ENCODE assay signal across 8 cellular contexts in genomic region chr3:151156618-151157216, GRCh38. TPM values are rescaled to one million over a fixed set of nuclear protein-coding genes. Genes with fewer than 3 reads are reported as not detected.
DNase-seq lines count a peak whose midpoint lies in the region; ATAC-seq, FAIRE-seq and TF ChIP-seq lines count a peak whose summit lies in the region.

No MANE protein-coding gene starts in this region.

- H3K4me1 ChIP-seq in H1 (replicated peaks in 1 of 4; ENCODE audit: control insufficient read depth in 3 of 4, insufficient read depth in 4 of 4, low read length in 3 of 4): peaks cover 0 to 5% (median 3%) of the 10 kb centered on the region in 4 experiments; a peak in 4 of 7 replicates
- no peaks in the 10 kb centered on the region for H3K4me1 ChIP-seq in naive thymus-derived CD4-positive, alpha-beta T cell (ENCODE audit: control insufficient read depth in 2 of 2, insufficient read depth in 2 of 2, low read length in 2 of 2)

- no peak overlapping the region for H3K9ac ChIP-seq in H1 (replicated peaks in 1 of 4; ENCODE audit: extremely low read depth in 1 of 4, low read depth in 3 of 4, low read length in 3 of 4)

- no peak overlapping the region for H4K91ac ChIP-seq in H1 (replicated peaks; ENCODE audit: insufficient read length, low read length)

- H3K36me3 Mint-ChIP-seq in naive thymus-derived CD4-positive, alpha-beta T cell: no peaks in the 10 kb centered on the region

- no peak overlapping the region for H2AK5ac ChIP-seq in H1 (ENCODE audit: low read depth, low read length)

- H3K27me3 ChIP-seq in H1 (replicated peaks in 1 of 4; ENCODE audit: control insufficient read depth in 3 of 4, extremely low read depth in 1 of 4, insufficient read depth in 3 of 4, low read length in 3 of 4): no peaks in the 10 kb centered on the region
- H3K27me3 ChIP-seq in naive thymus-derived CD4-positive, alpha-beta T cell (ENCODE audit: control insufficient read depth in 2 of 2, insufficient read depth in 2 of 2, low read length in 2 of 2): no peaks in the 10 kb centered on the region

- TF ChIP-seq EP300 in H1 (IDR thresholded peaks at IDR 0.05; ENCODE audit: borderline replicate concordance in 1 of 2, low read depth in 2 of 2, low read length in 2 of 2): no peak

- TF ChIP-seq POLR2A in H1 (IDR thresholded peaks at IDR 0.05; ENCODE audit: control extremely low read depth in 1 of 2, low read depth in 2 of 2, low read length in 2 of 2): no peak

- intact Hi-C loops in naive thymus-derived CD4-positive, alpha-beta T cell (cut with micrococcal nuclease): loop anchor here (1.0 to 2.0 kb wide), 3 partner anchors 127 to 682 kb away; no protein-coding TSS in a partner anchor

- CTCF ChIA-PET in H1 (lab: Charles Lee; ENCODE audit: partially characterized antibody): interaction anchor here (0.6 to 2.1 kb wide), 26 partner anchors 8 to 525 kb away, joined by 3 to 20 read pairs (median 4); partner anchors contain the start of gene SIAH2
- CTCF ChIA-PET in naive thymus-derived CD4-positive, alpha-beta T cell (lab: Charles Lee): interaction anchor here (0.8 to 1.6 kb wide), 10 partner anchors 10 to 682 kb away, joined by 3 to 7 read pairs (median 3); no protein-coding TSS in a partner anchor

- POLR2A ChIA-PET in H1 (lab: Charles Lee; ENCODE audit: partially characterized antibody): no interaction called here
- POLR2A ChIA-PET in naive thymus-derived CD4-positive, alpha-beta T cell (lab: Charles Lee): no interaction called here

- no peak overlapping the region for H3K27ac Mint-ChIP-seq in naive thymus-derived CD4-positive, alpha-beta T cell

- peak; percentile 68 for TF ChIP-seq CTCF in LNCaP clone FGC (IDR thresholded peaks at IDR 0.05; ENCODE audit: control insufficient read depth, extremely low read depth, insufficient read depth)
- TF ChIP-seq CTCF in H1 (IDR thresholded peaks at IDR 0.05; ENCODE audit: control extremely low read depth in 1 of 3, insufficient read depth in 1 of 3, low read depth in 1 of 3, low read length in 3 of 3): peak in 2 of 3 experiments; percentile 40 to 66; a peak in 2 of 4 replicates

- no peaks in the 10 kb centered on the region for H3K23me2 ChIP-seq in H1 (ENCODE audit: low read depth, low read length)

- H2BK15ac ChIP-seq in H1 (ENCODE audit: low read length): no peak overlapping the region

- no peak overlapping the region for H3K23ac ChIP-seq in H1 (ENCODE audit: insufficient read length)

- no peak overlapping the region for H2BK120ac ChIP-seq in H1 (replicated peaks; ENCODE audit: low read depth, low read length)

- H3K14ac ChIP-seq in H1 (ENCODE audit: insufficient read length): no peak overlapping the region

- no peak overlapping the region for H3K56ac ChIP-seq in H1 (replicated peaks; ENCODE audit: insufficient read length, low read depth, low read length)

- H3K4me2 ChIP-seq in H1 (ENCODE audit: insufficient read depth in 1 of 2, low read depth in 2 of 2, low read length in 2 of 2): no peak overlapping the region

- DNase-seq in activated gamma-delta T cell treated with Interleukin-2 at 50 U/mL for 16 hours (peak; percentile 26), activated gamma-delta T cell (lab: John Stamatoyannopoulos, UW) (no peak), LNCaP clone FGC (ENCODE audit: low read depth) (peak; percentile 61), RCC 7860 (ENCODE audit: low spot score) (peak; percentile 44), H1 (ENCODE audit: low read depth in 1 of 2, low spot score in 2 of 2) (no peak)
- peak in 7 of 9 donors; percentile 27 to 53 (median 44) for DNase-seq in naive thymus-derived CD4-positive, alpha-beta T cell
- no peak for DNase-seq in NK-92 treated with Interleukin-12 subunit alpha and Interleukin-12 subunit beta, amount 100 ng/mL, for 24 hours (lab: John Stamatoyannopoulos, UW)

- H3K9me3 Mint-ChIP-seq in naive thymus-derived CD4-positive, alpha-beta T cell: no peaks in the 10 kb centered on the region

- H3K18ac ChIP-seq in H1 (ENCODE audit: extremely low read depth, low read length): no peak overlapping the region

- no peaks in the 10 kb centered on the region for H3K4me1 Mint-ChIP-seq in naive thymus-derived CD4-positive, alpha-beta T cell

- no peak overlapping the region for H2BK5ac ChIP-seq in H1 (ENCODE audit: low read depth, low read length)

- peaks cover 0 to 13% (median 0%) of the 10 kb centered on the region in 5 donors for H3K27me3 Mint-ChIP-seq in naive thymus-derived CD4-positive, alpha-beta T cell

- H2BK12ac ChIP-seq in H1 (ENCODE audit: low read depth, low read length): no peak overlapping the region

- H4K20me1 ChIP-seq in H1 (replicated peaks in 1 of 2; ENCODE audit: control insufficient read depth in 1 of 2, insufficient read depth in 2 of 2, low read length in 2 of 2): no peaks in the 10 kb centered on the region

- H3K9me3 ChIP-seq in H1 (ENCODE audit: insufficient read depth in 2 of 2, low read depth in 1 of 2, low read length in 1 of 2): no peaks in the 10 kb centered on the region
- H3K9me3 ChIP-seq in naive thymus-derived CD4-positive, alpha-beta T cell (ENCODE audit: control insufficient read depth in 2 of 3, low read length in 3 of 3): no peaks in the 10 kb centered on the region

- H4K8ac ChIP-seq in H1 (ENCODE audit: extremely low read depth, insufficient read depth, low read length): no peak overlapping the region

- FAIRE-seq in RCC 7860 (lab: Jason Lieb, UNC) (peak; percentile 77), H1 (lab: Jason Lieb, UNC) (peak; percentile 95)

- H2AFZ ChIP-seq in H1 (ENCODE audit: low read length): no peak overlapping the region

- H3K79me1 ChIP-seq in H1 (ENCODE audit: low read depth, low read length): no peaks in the 10 kb centered on the region

- H3K4me3 ChIP-seq in LNCaP clone FGC (ENCODE audit: low read depth, low read length) (no peak overlapping the region), H1 (ENCODE audit: extremely low read depth in 1 of 4, insufficient read depth in 2 of 4, low read depth in 3 of 4, low read length in 4 of 4) (no peak overlapping the region)
- H3K4me3 ChIP-seq in naive thymus-derived CD4-positive, alpha-beta T cell (ENCODE audit: low read length): no peak overlapping the region

- H4K5ac ChIP-seq in H1 (ENCODE audit: insufficient read length, low read depth, low read length): no peak overlapping the region

- TF ChIP-seq RAD21 in H1 (IDR thresholded peaks at IDR 0.05 in 1 of 2, conservative IDR thresholded peaks at IDR 0.05 in 1 of 2; ENCODE audit: low read depth in 2 of 2, low read length in 2 of 2): peak; percentile 22 to 31

- H3K4me3 Mint-ChIP-seq in naive thymus-derived CD4-positive, alpha-beta T cell: no peak overlapping the region

- 38 to 100% methylated on average over 1 to 3 of the region's 3 CpGs for WGBS in H1 (ENCODE audit: extremely low coverage in 1 of 2, insufficient coverage in 1 of 2, insufficient read length in 1 of 2, insufficient replicate concordance in 2 of 2, low coverage in 1 of 2, low lambda C conversion rate in 2 of 2, missing lambda C conversion rate in 1 of 2), 2 experiments

- H3K27ac ChIP-seq in H1 (ENCODE audit: low read depth, low read length): no peak overlapping the region
- no peak overlapping the region for H3K27ac ChIP-seq in naive thymus-derived CD4-positive, alpha-beta T cell (ENCODE audit: low read depth, low read length)

- peaks cover 0 to 15% (median 0%) of the 10 kb centered on the region in 4 experiments; a peak in 2 of 8 replicates for H3K36me3 ChIP-seq in H1 (ENCODE audit: control insufficient read depth in 2 of 4, insufficient read depth in 4 of 4, low read length in 3 of 4)
- H3K36me3 ChIP-seq in naive thymus-derived CD4-positive, alpha-beta T cell (ENCODE audit: control insufficient read depth in 2 of 3, insufficient read depth in 3 of 3, low read length in 3 of 3): no peaks in the 10 kb centered on the region

- H3K4ac ChIP-seq in H1 (replicated peaks; ENCODE audit: insufficient read length, low read depth, low read length): no peak overlapping the region

- H2BK20ac ChIP-seq in H1 (ENCODE audit: low read length): no peak overlapping the region

- no peaks in the 10 kb centered on the region for H3K79me2 ChIP-seq in H1 (ENCODE audit: control insufficient read depth in 1 of 2, insufficient read depth in 2 of 2, low read length in 2 of 2)

- peak; percentile 78 for ATAC-seq in GM21737 (IDR thresholded peaks at IDR 0.05; ENCODE audit: unreplicated experiment)
- peak; percentile 82 for ATAC-seq in naive thymus-derived CD4-positive, alpha-beta T cell

TF ChIP-seq in H1, 55 proteins besides CTCF, POLR2A, EP300 and RAD21:
- TF ChIP-seq BACH1 (IDR thresholded peaks at IDR 0.05; ENCODE audit: low read length) (peak; percentile 41; the same call in 1 of the 2 replicates), TBP (IDR thresholded peaks at IDR 0.05; ENCODE audit: low read depth, low read length) (no peak)
TF ChIP-seq in H1: peak in this region for 1.

RNA-seq across cellular contexts. Expression of gene GPR171, which starts 46.3 kb away (rescaled TPM):
- total RNA-seq in H1 (2021; fragmentation: NEBNext Ultra II Directional; extraction: Animal tissue kit (Norgen Biotek cat#: 25700)): not detected in 2 replicates
- polyA plus RNA-seq in H1 (2011; rRNA removed): not detected in 2 replicates
- polyA plus RNA-seq in H1 (2011; cell fraction: cytosol; rRNA removed): not detected
- polyA plus RNA-seq in H1 (2011; cell fraction: nucleus; rRNA removed): not detected
- polyA plus RNA-seq in H1 (2012, experiment 1 of 2): not detected in 4 replicates
- not detected for polyA plus RNA-seq in H1 (2012, experiment 2 of 2)
- not detected for polyA plus RNA-seq in H1 (2013, experiment 1 of 2)
- polyA plus RNA-seq in H1 (2013, experiment 2 of 2): not detected
- not detected in 2 replicates for polyA minus RNA-seq in H1 (2011; rRNA and poly(A)+ RNA removed)
- polyA minus RNA-seq in H1 (2011; cell fraction: cytosol; rRNA and poly(A)+ RNA removed): not detected
- polyA minus RNA-seq in H1 (2011; cell fraction: nucleus; rRNA and poly(A)+ RNA removed): not detected
- 100 to 1,000 TPM in 1 of 5 experiments, 10 to 100 TPM in 4; 16.0 to 251 (median 63.4) TPM for total RNA-seq in naive thymus-derived CD4-positive, alpha-beta T cell
- polyA plus RNA-seq in naive thymus-derived CD4-positive, alpha-beta T cell: 100 to 1,000 TPM in 1 of 2 donors, 10 to 100 TPM in 1; 65.5 to 162 TPM

Comparison
In these comparisons a context has a peak if more than half of its experiments do, and no peak if none do; other contexts are left out.
1. DNase-seq: peak in activated gamma-delta T cell treated with Interleukin-2 at 50 U/mL for 16 hours (single experiment), LNCaP clone FGC (single experiment), RCC 7860 (single experiment) and naive thymus-derived CD4-positive, alpha-beta T cell (7 of 9); none in activated gamma-delta T cell (single experiment), H1 (0 of 2) and NK-92 treated with Interleukin-12 subunit alpha and Interleukin-12 subunit beta, amount 100 ng/mL, for 24 hours (single experiment).
2. RNA of gene GPR171, which starts 46.3 kb away (total RNA-seq): 16.0 to 251 TPM in naive thymus-derived CD4-positive, alpha-beta T cell; not detected in H1; every median in the first group is over 10 times any median in the second.